Comparison of ENCODE assay signal across 8 cellular contexts in genomic region chr5:149853019-149853648, GRCh38.
DNase-seq lines count a peak whose midpoint lies in the region; ATAC-seq and FAIRE-seq lines count a peak whose summit lies in the region.

No MANE protein-coding gene starts in this region.

- no peak overlapping the region for H3K4me2 ChIP-seq in Karpas-422 (ENCODE audit: low read depth, low read length, poor library complexity, severe bottlenecking)

- no peaks in the 10 kb centered on the region for H3K36me3 ChIP-seq in Karpas-422 (ENCODE audit: insufficient read depth, low read length)

- peak; percentile 77 for ATAC-seq in GM19463 (IDR thresholded peaks at IDR 0.05; ENCODE audit: unreplicated experiment)
- peak; percentile 91 for ATAC-seq in left lobe of liver

- peak; percentile 67 for FAIRE-seq in TTC549 (lab: Jason Lieb, UNC)

- H4K20me1 ChIP-seq in Karpas-422 (ENCODE audit: insufficient read depth, low read depth, low read length) = no peaks in the 10 kb centered on the region

- H3K9me2 ChIP-seq in Karpas-422 (replicated peaks; ENCODE audit: insufficient read depth, low read length) = no peaks in the 10 kb centered on the region

- peak; percentile 61 for DNase-seq in D341Med (ENCODE audit: low spot score)
- DNase-seq in Karpas-422 = peak; percentile 73
- DNase-seq in cerebellum (ENCODE audit: low spot score) = peak; percentile 75
- peak; percentile 75 for DNase-seq in left lobe of liver (ENCODE audit: low spot score)
- DNase-seq in stimulated activated CD4-positive, alpha-beta T cell treated with anti-CD3 and anti-CD28 coated beads, Interleukin-4, amount 100 ng/mL, for 24 hours = peak; percentile 30
- no peak for DNase-seq in DMS79 (lab: John Stamatoyannopoulos, UW)

- no peak overlapping the region for H3K27ac ChIP-seq in Karpas-422 (ENCODE audit: low read length)

- H2AFZ ChIP-seq in Karpas-422 (ENCODE audit: low read length) = no peak overlapping the region

- H3K4me1 ChIP-seq in Karpas-422 (ENCODE audit: low read length) = no peaks in the 10 kb centered on the region

- no peak overlapping the region for H3K4me3 ChIP-seq in Karpas-422 (ENCODE audit: low read length)

- H3K79me2 ChIP-seq in Karpas-422 (ENCODE audit: low read length) = no peaks in the 10 kb centered on the region

- H3K9ac ChIP-seq in Karpas-422 (ENCODE audit: low read length) = no peak overlapping the region

- no peaks in the 10 kb centered on the region for H3K9me3 ChIP-seq in Karpas-422 (ENCODE audit: low read length)

- no peaks in the 10 kb centered on the region for H3K27me3 ChIP-seq in Karpas-422 (ENCODE audit: low read length)
